11 cellular contexts compared by ENCODE assay signal in the genomic region with DNA sequence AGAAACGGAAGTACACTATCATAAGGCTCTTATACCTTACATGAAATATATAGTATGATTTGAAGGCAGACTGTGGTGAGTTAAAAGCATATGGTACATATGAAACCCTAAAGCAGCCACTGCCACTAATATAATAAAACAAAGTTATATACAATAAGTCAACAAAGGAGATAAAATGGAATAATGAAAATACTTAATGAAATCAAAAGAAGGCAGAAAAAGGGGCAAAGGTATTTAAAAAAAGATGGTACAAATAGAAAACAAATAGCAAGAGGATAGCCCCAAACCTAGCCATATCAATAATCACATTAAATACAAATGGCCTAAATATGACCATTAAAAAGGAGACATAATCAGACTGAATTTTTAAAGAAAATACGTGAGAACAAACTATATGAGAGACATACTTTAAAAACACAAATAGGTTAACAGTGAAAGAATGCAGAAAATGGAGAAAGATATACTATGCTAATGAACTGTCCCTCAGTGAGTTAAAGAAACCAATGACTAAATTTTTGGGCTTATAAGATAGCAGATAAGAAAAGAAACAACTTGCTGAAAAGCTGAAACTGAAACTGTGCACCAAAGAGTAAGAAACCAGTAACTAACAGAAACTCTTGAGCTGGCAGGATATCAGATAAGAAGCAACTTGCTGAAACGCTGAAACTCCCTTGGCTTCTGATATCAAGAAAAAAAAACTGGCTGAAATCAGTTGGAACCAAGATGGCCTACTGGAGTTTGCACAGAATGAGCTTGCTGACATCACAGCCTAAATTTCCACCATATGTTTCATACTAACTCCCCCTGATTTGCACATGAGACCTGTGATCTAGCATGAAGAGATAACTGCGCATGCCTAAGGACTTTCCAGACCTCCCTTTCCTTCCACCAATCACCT. TPM values are rescaled to one million over a fixed set of nuclear protein-coding genes. Genes with fewer than 3 reads are reported as not detected.
A peak's percentile ranks its signal among the peaks of the same experiment; 100 is the strongest.
DNase-seq lines count a peak whose midpoint lies in the region; ATAC-seq and TF ChIP-seq lines count a peak whose summit lies in the region.
"Had no signal": no experiment of that assay in that cellular context is flagged by ENCODE, and none has a peak within 500 bp of the region (broad histone marks: within the 10 kb centered on the region; RNA-seq: fewer than 3 reads in every experiment).

No MANE protein-coding gene starts in this region.

- peaks cover 0 to 3% of the 10 kb centered on the region in 2 donors for H3K36me3 Mint-ChIP-seq in CD4-positive, alpha-beta memory T cell

- H3K4me1 Mint-ChIP-seq in CD4-positive, alpha-beta memory T cell, result peaks cover 17 to 19% (median 19%) of the 10 kb centered on the region in 4 donors

- intact Hi-C loops in CD4-positive, alpha-beta memory T cell (cut with micrococcal nuclease), result loop anchor here (1.0 kb wide), 1 partner anchor 13 kb away; no protein-coding TSS in a partner anchor

- H3K27me3 Mint-ChIP-seq in CD4-positive, alpha-beta memory T cell, result no peaks in the 10 kb centered on the region

- H3K36me3 ChIP-seq in CD4-positive, alpha-beta memory T cell (ENCODE audit: insufficient read depth, low read length), result no peaks in the 10 kb centered on the region
- no peaks in the 10 kb centered on the region for H3K36me3 ChIP-seq in BE2C

- peaks cover 0 to 6% of the 10 kb centered on the region in 2 donors for H3K9me3 ChIP-seq in CD4-positive, alpha-beta memory T cell (ENCODE audit: control insufficient read depth in 1 of 2, low read length in 2 of 2)
- no peaks in the 10 kb centered on the region for H3K9me3 ChIP-seq in BE2C

- peak overlapping the region; percentile 7 to 67 (median 55) for H3K4me3 Mint-ChIP-seq in CD4-positive, alpha-beta memory T cell

- H3K9me3 Mint-ChIP-seq in CD4-positive, alpha-beta memory T cell, result peaks cover 0 to 14% (median 3%) of the 10 kb centered on the region in 8 donors

- CTCF ChIA-PET in CD4-positive, alpha-beta memory T cell (lab: Charles Lee; ENCODE audit: partially characterized antibody), result interaction anchor here (0.7 to 3.3 kb wide), 17 partner anchors 7 to 182 kb away, joined by 3 to 19 read pairs (median 3); a partner anchor contains a TSS

- no peaks in the 10 kb centered on the region for H3K27me3 ChIP-seq in CD4-positive, alpha-beta memory T cell (ENCODE audit: insufficient read depth, low read length)
- H3K27me3 ChIP-seq in BE2C, result no peaks in the 10 kb centered on the region

- TF ChIP-seq CTCF in choroid plexus epithelial cell (conservative IDR thresholded peaks at IDR 0.05; ENCODE audit: low read depth, low read length) (no peak), BE2C (IDR thresholded peaks at IDR 0.05; ENCODE audit: low read depth, low read length) (no peak)

- POLR2A ChIA-PET in CD4-positive, alpha-beta memory T cell (lab: Charles Lee; ENCODE audit: partially characterized antibody), result interaction anchor here (1.0 to 2.7 kb wide), 9 partner anchors 9 to 105 kb away, joined by 3 to 25 read pairs (median 6); a partner anchor contains a TSS

- H3K27ac ChIP-seq in CD4-positive, alpha-beta memory T cell (ENCODE audit: low read depth, low read length), result peak overlapping the region; percentile 40

- peaks cover 19% of the 10 kb centered on the region for H3K4me1 ChIP-seq in CD4-positive, alpha-beta memory T cell (ENCODE audit: insufficient read depth, low read length)
- peaks cover 31% of the 10 kb centered on the region for H3K4me1 ChIP-seq in BE2C

- DNase-seq in CD4-positive, alpha-beta memory T cell, result peak; percentile 53 to 75 (median 68)
- DNase-seq in choroid plexus epithelial cell (ENCODE audit: low read depth), result peak; percentile 39
- DNase-seq in cerebellum (ENCODE audit: low spot score), result no peak
- no peak for DNase-seq in hippocampal formation (lab: John Stamatoyannopoulos, UW)
- no peak for DNase-seq in LoVo (ENCODE audit: low spot score)
- no peak for DNase-seq in BE2C
- DNase-seq: head of caudate nucleus, NCI-H187 had no signal

- peak overlapping the region; percentile 74 to 92 (median 88) for H3K27ac Mint-ChIP-seq in CD4-positive, alpha-beta memory T cell

- no peak overlapping the region for H3K4me3 ChIP-seq in CD4-positive, alpha-beta memory T cell (ENCODE audit: low read length in 2 of 2)
- H3K4me3 ChIP-seq in choroid plexus epithelial cell (ENCODE audit: low read depth, low read length) (no peak overlapping the region), BE2C (ENCODE audit: low read depth, low read length) (no peak overlapping the region)
- H3K4me3 ChIP-seq: skin epidermis had no signal

- peak; percentile 67 for ATAC-seq in GM19438 (IDR thresholded peaks at IDR 0.05; ENCODE audit: low read depth, unreplicated experiment)
- ATAC-seq in HG03521 (IDR thresholded peaks at IDR 0.05; ENCODE audit: unreplicated experiment), result peak; percentile 68

RNA-seq across cellular contexts. Expression of a gene that starts 44.3 kb away (rescaled TPM):
- total RNA-seq in CD4-positive, alpha-beta memory T cell, result under 1 TPM; 0.28 to 0.32 TPM
- polyA plus RNA-seq in CD4-positive, alpha-beta memory T cell, result under 1 TPM; 0.11 to 0.34 TPM
- 0.18 TPM for total RNA-seq in cerebellum
- polyA plus RNA-seq in BE2C (2012; ENCODE audit: insufficient read depth, insufficient read length, low read depth), result not detected

RNA-seq across cellular contexts. Expression of a gene that starts 46.1 kb away (rescaled TPM):
- not detected for total RNA-seq in CD4-positive, alpha-beta memory T cell
- not detected for polyA plus RNA-seq in CD4-positive, alpha-beta memory T cell
- not detected for total RNA-seq in cerebellum
- not detected for polyA plus RNA-seq in BE2C (2012; ENCODE audit: insufficient read depth, insufficient read length, low read depth)

RNA-seq across cellular contexts. Expression of a gene that starts 48.8 kb away (rescaled TPM):
- total RNA-seq in CD4-positive, alpha-beta memory T cell, result not detected
- not detected for polyA plus RNA-seq in CD4-positive, alpha-beta memory T cell
- total RNA-seq in cerebellum, result not detected
- not detected for polyA plus RNA-seq in BE2C (2012; ENCODE audit: insufficient read depth, insufficient read length, low read depth)

Comparison
In these comparisons a context has a peak if more than half of its experiments do, and no peak if none do; other contexts are left out.
1. DNase-seq: peak in CD4-positive, alpha-beta memory T cell (5 of 5) and choroid plexus epithelial cell (single experiment); none in cerebellum (single experiment), hippocampal formation (0 of 2), LoVo (single experiment) and BE2C (single experiment).